Comparison of ENCODE assay signal across 21 cellular contexts in the genomic region with DNA sequence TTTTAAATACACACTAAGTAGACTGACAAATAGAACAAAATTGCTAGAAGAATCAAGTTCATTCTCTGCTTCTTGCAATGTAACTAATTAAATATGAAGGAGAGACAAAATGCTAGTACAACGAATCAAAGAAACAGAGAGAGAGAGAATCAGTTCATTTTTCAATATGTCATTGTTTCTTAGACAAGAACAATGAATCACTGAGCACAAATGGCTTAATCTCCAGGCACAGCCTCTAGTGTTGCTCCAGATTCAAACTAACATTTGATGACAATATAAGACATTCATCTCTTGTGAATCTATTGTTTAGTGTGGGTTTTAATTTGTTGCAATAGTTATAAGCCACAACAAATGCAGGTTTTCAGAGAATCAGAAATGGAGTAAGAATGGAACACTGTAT.
"Had no signal": no experiment of that assay in that cellular context is flagged by ENCODE, and none has a peak within 500 bp of the region (broad histone marks: within the 10 kb centered on the region; RNA-seq: fewer than 3 reads in every experiment).

No MANE protein-coding gene starts in this region.

- H3K9me3 ChIP-seq: body of pancreas, esophagus muscularis mucosa, right lobe of liver, tibial nerve had no signal

- H3K4me2 ChIP-seq: neural progenitor cell had no signal

- DNase-seq: activated B cell treated with CpG ODN at 0.5 μM for 24 hours; activated CD4-positive, alpha-beta T cell treated with anti-CD3 and anti-CD28 coated beads for 36 hours; activated effector memory CD4-positive, alpha-beta T cell treated with Interleukin-2 at 50 U/mL for 16 hours; activated naive CD4-positive, alpha-beta T cell treated with Interleukin-2 at 50 U/mL for 16 hours; aorta; body of pancreas; cerebellar nuclear complex; glutamatergic neuron; islet precursor cell; left colon; mammary epithelial cell; naive thymus-derived CD8-positive, alpha-beta T cell; posterior cingulate gyrus; right lobe of liver; stimulated activated CD4-positive, alpha-beta T cell treated with anti-CD3 and anti-CD28 coated beads, Interleukin-2, amount 100 ng/mL, for 48 hours; T-cell had no signal

- H3K4me3 ChIP-seq: body of pancreas, coronary artery, esophagus muscularis mucosa, neural progenitor cell, right lobe of liver, tibial nerve had no signal

- H2AFZ ChIP-seq: neural progenitor cell had no signal

- H3K4me1 ChIP-seq: body of pancreas, esophagus muscularis mucosa, foreskin keratinocyte, neural progenitor cell, right lobe of liver, tibial nerve had no signal

- ATAC-seq: activated CD4-positive, alpha-beta T cell treated with anti-CD3 and anti-CD28 coated beads for 36 hours; body of pancreas; foreskin keratinocyte; left colon; naive thymus-derived CD8-positive, alpha-beta T cell; right lobe of liver; T-cell had no signal

- H3K27me3 ChIP-seq: body of pancreas, esophagus muscularis mucosa, foreskin keratinocyte, neural progenitor cell, right lobe of liver, tibial nerve had no signal

- H3K9ac ChIP-seq: neural progenitor cell had no signal

- H3K27ac ChIP-seq: body of pancreas, coronary artery, esophagus muscularis mucosa, foreskin keratinocyte, neural progenitor cell, right lobe of liver, tibial nerve had no signal

- H3K36me3 ChIP-seq: esophagus muscularis mucosa, neural progenitor cell, right lobe of liver, tibial nerve had no signal
